Comparison of ENCODE assay signal across 17 cellular contexts in genomic region chr3:161043343-161044035, GRCh38.
DNase-seq lines count a peak whose midpoint lies in the region; ATAC-seq and TF ChIP-seq lines count a peak whose summit lies in the region.
"Had no signal": no experiment of that assay in that cellular context is flagged by ENCODE, and none has a peak within 500 bp of the region (broad histone marks: within the 10 kb centered on the region; RNA-seq: fewer than 3 reads in every experiment).

No MANE protein-coding gene starts in this region.

- no peaks in the 10 kb centered on the region for H3K79me2 ChIP-seq in GM23338 (replicated peaks; ENCODE audit: insufficient read depth)

- H3K4me1 Mint-ChIP-seq in GM23338 (peaks cover 13% of the 10 kb centered on the region; the same call in 2 of the 3 replicates), CD14-positive monocyte (no peaks in the 10 kb centered on the region)

- H3F3A ChIP-seq in GM23338 (replicated peaks; ENCODE audit: low read depth) = no peaks in the 10 kb centered on the region

- H3K4me3 Mint-ChIP-seq in GM23338 (no peak overlapping the region), CD14-positive monocyte (no peak overlapping the region)
- H3K4me3 Mint-ChIP-seq: stimulated activated naive CD8-positive, alpha-beta T cell treated with anti-CD3 and anti-CD28 coated beads, Interleukin-15, Interleukin-2, amounts not matched to agents 100 ng/mL and 50 ng/mL, for 24 hours had no signal

- ATAC-seq in GM18517 (IDR thresholded peaks at IDR 0.05; ENCODE audit: unreplicated experiment) (peak; percentile 92), HG02938 (IDR thresholded peaks at IDR 0.05; ENCODE audit: unreplicated experiment) (peak; percentile 78), GM23338 (no peak)
- ATAC-seq: activated naive CD4-positive, alpha-beta T cell treated with anti-CD3 and anti-CD28 coated beads, Interleukin-2, amount 50 U/mL, for 72 hours; esophagus mucosa had no signal

- peaks cover 19% of the 10 kb centered on the region; the same call in 2 of the 3 replicates for H3K36me3 Mint-ChIP-seq in GM23338 (ENCODE audit: low read depth)
- H3K36me3 Mint-ChIP-seq in CD14-positive monocyte = peaks cover 6 to 14% of the 10 kb centered on the region in 2 donors

- no peak overlapping the region for H3K4me2 ChIP-seq in GM23338
- H3K4me2 ChIP-seq: BLaER1 had no signal

- TF ChIP-seq CTCF in GM20000 (IDR thresholded peaks at IDR 0.05; ENCODE audit: extremely low read depth, missing control alignments) (no peak), NB4 (IDR thresholded peaks at IDR 0.05; ENCODE audit: low read depth, low read length) (no peak), GM23338 (conservative IDR thresholded peaks at IDR 0.05; ENCODE audit: low read depth in 2 of 2) (no peak), CD14-positive monocyte (IDR thresholded peaks at IDR 0.05) (no peak)

- H3K27me3 Mint-ChIP-seq in GM23338 (ENCODE audit: insufficient read depth, low read depth, poor library complexity) (peaks cover 7% of the 10 kb centered on the region), CD14-positive monocyte (ENCODE audit: low read depth in 3 of 3) (peaks cover 3% of the 10 kb centered on the region in 3 donors)
- H3K27me3 Mint-ChIP-seq: stimulated activated naive CD8-positive, alpha-beta T cell treated with anti-CD3 and anti-CD28 coated beads, Interleukin-15, Interleukin-2, amounts not matched to agents 100 ng/mL and 50 ng/mL, for 24 hours had no signal

- H3K27ac Mint-ChIP-seq in GM23338 = no peak overlapping the region
- no peak overlapping the region for H3K27ac Mint-ChIP-seq in CD14-positive monocyte
- H3K27ac Mint-ChIP-seq: activated naive CD4-positive, alpha-beta T cell treated with anti-CD3 and anti-CD28 coated beads, Interleukin-2, amount 50 U/mL, for 72 hours; stimulated activated naive CD8-positive, alpha-beta T cell treated with anti-CD3 and anti-CD28 coated beads, Interleukin-15, Interleukin-2, amounts not matched to agents 100 ng/mL and 50 ng/mL, for 24 hours had no signal

- no peaks in the 10 kb centered on the region for H3K36me3 ChIP-seq in GM23338 (ENCODE audit: insufficient read depth)
- H3K36me3 ChIP-seq: BLaER1 had no signal

- H2AFZ ChIP-seq in GM23338 = no peak overlapping the region

- H3K27me3 ChIP-seq in GM23338 (ENCODE audit: insufficient read depth) = no peaks in the 10 kb centered on the region
- H3K27me3 ChIP-seq: BLaER1 had no signal

- H4K20me1 ChIP-seq in GM23338 (replicated peaks; ENCODE audit: insufficient read depth) = no peaks in the 10 kb centered on the region
- H4K20me1 ChIP-seq: BLaER1 had no signal

- peaks cover 16% of the 10 kb centered on the region; the same call in 2 of the 3 replicates for H3K9me3 Mint-ChIP-seq in GM23338
- H3K9me3 Mint-ChIP-seq in CD14-positive monocyte = peaks cover 4 to 21% (median 9%) of the 10 kb centered on the region in 7 donors

- no peak for TF ChIP-seq POLR2A in NB4 (IDR thresholded peaks at IDR 0.05; ENCODE audit: extremely low read depth, insufficient read length)

- H3K27ac ChIP-seq in GM23338 (ENCODE audit: low read depth) = no peak overlapping the region
- H3K27ac ChIP-seq: BLaER1 had no signal

- intact Hi-C loops in CD14-positive monocyte (cut with micrococcal nuclease) = no loop called here

- peaks cover 5% of the 10 kb centered on the region; the same call in 1 of the 2 replicates for H3K9me2 ChIP-seq in GM23338 (ENCODE audit: insufficient read depth)

- peaks cover 8% of the 10 kb centered on the region; the same call in 1 of the 2 replicates for H3K4me1 ChIP-seq in GM23338 (ENCODE audit: insufficient read depth)
- H3K4me1 ChIP-seq: BLaER1 had no signal

- no peak overlapping the region for H3K4me3 ChIP-seq in NB4 (ENCODE audit: low read depth, low read length)
- H3K4me3 ChIP-seq in GM23338 = no peak overlapping the region
- H3K4me3 ChIP-seq: BLaER1 had no signal

- DNase-seq in GM20000 (ENCODE audit: low spot score) (peak; percentile 22), NB4 (ENCODE audit: low read depth) (peak; percentile 31), cerebellar nuclear complex (lab: John Stamatoyannopoulos, UW) (no peak), NCI-H526 treated with DMSO at 0.1 percent for 48 hours (lab: John Stamatoyannopoulos, UW) (no peak), GM23338 (ENCODE audit: low spot score) (no peak), CD14-positive monocyte (ENCODE audit: low spot score) (no peak)
- DNase-seq: GOT3, NCI-H1092 treated with DMSO at 0.1 percent for 48 hours, NCI-H526, posterior cingulate gyrus, Right ventricle myocardium superior had no signal

TF ChIP-seq in GM23338, 12 proteins besides CTCF, POLR2A, EP300 and RAD21 (continues in another document):
- TF ChIP-seq POLR2AphosphoS5 (IDR thresholded peaks at IDR 0.05; ENCODE audit: low read depth) (no peak), STAT1 (IDR thresholded peaks at IDR 0.05; ENCODE audit: unreplicated experiment) (no peak), EZH2 (IDR thresholded peaks at IDR 0.05; ENCODE audit: low read depth, unreplicated experiment) (no peak)
- TF ChIP-seq, protein P1, sequence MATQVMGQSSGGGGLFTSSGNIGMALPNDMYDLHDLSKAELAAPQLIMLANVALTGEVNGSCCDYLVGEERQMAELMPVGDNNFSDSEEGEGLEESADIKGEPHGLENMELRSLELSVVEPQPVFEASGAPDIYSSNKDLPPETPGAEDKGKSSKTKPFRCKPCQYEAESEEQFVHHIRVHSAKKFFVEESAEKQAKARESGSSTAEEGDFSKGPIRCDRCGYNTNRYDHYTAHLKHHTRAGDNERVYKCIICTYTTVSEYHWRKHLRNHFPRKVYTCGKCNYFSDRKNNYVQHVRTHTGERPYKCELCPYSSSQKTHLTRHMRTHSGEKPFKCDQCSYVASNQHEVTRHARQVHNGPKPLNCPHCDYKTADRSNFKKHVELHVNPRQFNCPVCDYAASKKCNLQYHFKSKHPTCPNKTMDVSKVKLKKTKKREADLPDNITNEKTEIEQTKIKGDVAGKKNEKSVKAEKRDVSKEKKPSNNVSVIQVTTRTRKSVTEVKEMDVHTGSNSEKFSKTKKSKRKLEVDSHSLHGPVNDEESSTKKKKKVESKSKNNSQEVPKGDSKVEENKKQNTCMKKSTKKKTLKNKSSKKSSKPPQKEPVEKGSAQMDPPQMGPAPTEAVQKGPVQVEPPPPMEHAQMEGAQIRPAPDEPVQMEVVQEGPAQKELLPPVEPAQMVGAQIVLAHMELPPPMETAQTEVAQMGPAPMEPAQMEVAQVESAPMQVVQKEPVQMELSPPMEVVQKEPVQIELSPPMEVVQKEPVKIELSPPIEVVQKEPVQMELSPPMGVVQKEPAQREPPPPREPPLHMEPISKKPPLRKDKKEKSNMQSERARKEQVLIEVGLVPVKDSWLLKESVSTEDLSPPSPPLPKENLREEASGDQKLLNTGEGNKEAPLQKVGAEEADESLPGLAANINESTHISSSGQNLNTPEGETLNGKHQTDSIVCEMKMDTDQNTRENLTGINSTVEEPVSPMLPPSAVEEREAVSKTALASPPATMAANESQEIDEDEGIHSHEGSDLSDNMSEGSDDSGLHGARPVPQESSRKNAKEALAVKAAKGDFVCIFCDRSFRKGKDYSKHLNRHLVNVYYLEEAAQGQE (IDR thresholded peaks at IDR 0.05; ENCODE audit: unreplicated experiment) = no peak

Comparison
In these comparisons a context has a peak if more than half of its experiments do, and no peak if none do; other contexts are left out.
1. DNase-seq: peak in GM20000 (single experiment) and NB4 (single experiment); none in cerebellar nuclear complex (0 of 2), NCI-H526 treated with DMSO at 0.1 percent for 48 hours (single experiment), GM23338 (single experiment) and CD14-positive monocyte (single experiment).